In genomic region chr3:67744699-67745098, GRCh38 we compare ENCODE assay signal across 33 cellular contexts.
"Had no signal": no experiment of that assay in that cellular context is flagged by ENCODE, and none has a peak within 500 bp of the region (broad histone marks: within the 10 kb centered on the region; RNA-seq: fewer than 3 reads in every experiment).

No MANE protein-coding gene starts in this region.

- H3K27ac ChIP-seq: adrenal gland, ascending aorta, body of pancreas, brain microvascular endothelial cell, breast epithelium, cardiac muscle cell had no signal

- H3K4me1 ChIP-seq: adrenal gland, ascending aorta, body of pancreas, breast epithelium had no signal

- DNase-seq: activated effector memory CD4-positive, alpha-beta T cell treated with anti-CD3 and anti-CD28 coated beads, Interleukin-2, amount 50 U/mL, for 16 hours; activated effector memory CD4-positive, alpha-beta T cell treated with Interleukin-2 at 50 U/mL for 16 hours; activated gamma-delta T cell; activated gamma-delta T cell treated with Interleukin-2 at 50 U/mL for 16 hours; activated naive CD4-positive, alpha-beta T cell; activated naive CD4-positive, alpha-beta T cell treated with anti-CD3 and anti-CD28 coated beads for 36 hours; activated naive CD4-positive, alpha-beta T cell treated with anti-CD3 and anti-CD28 coated beads, Interleukin-2, amount 10 ng/mL, durations not matched to agents 7 days and 5 days; activated naive CD4-positive, alpha-beta T cell treated with anti-CD3 and anti-CD28 coated beads, Interleukin-2, amount 50 U/mL, for 16 hours; activated naive CD4-positive, alpha-beta T cell treated with Interleukin-2 at 50 U/mL for 16 hours; activated naive CD8-positive, alpha-beta T cell treated with anti-CD3 and anti-CD28 coated beads for 36 hours; activated naive CD8-positive, alpha-beta T cell treated with anti-CD3 and anti-CD28 coated beads, Interleukin-2, amount 10 ng/mL, durations not matched to agents 7 days and 5 days; activated naive CD8-positive, alpha-beta T cell treated with anti-CD3 and anti-CD28 coated beads, Interleukin-2, amount 50 U/mL, for 24 hours; activated T-cell treated with anti-CD3 and anti-CD28 coated beads, Interleukin-2, amount 50 U/mL, for 4 hours; activated T-cell treated with anti-CD3 and anti-CD28 coated beads, Interleukin-2, amount 50 U/mL, for 48 hours; activated T-cell treated with anti-CD3 and anti-CD28 coated beads, Interleukin-2, amount 50 U/mL, for 72 hours; adrenal gland; amniotic stem cell; amygdala; anterior cingulate cortex; aorta; body of pancreas; brain microvascular endothelial cell; caudate nucleus; central memory CD4-positive, alpha-beta T cell; cerebellar nuclear complex had no signal

- H3K36me3 ChIP-seq: adrenal gland, ascending aorta, brain microvascular endothelial cell, breast epithelium, cardiac muscle cell had no signal

- ATAC-seq: activated naive CD4-positive, alpha-beta T cell treated with anti-CD3 and anti-CD28 coated beads, Interleukin-2, amount 50 U/mL, for 72 hours; activated naive CD8-positive, alpha-beta T cell treated with anti-CD3 and anti-CD28 coated beads, Interleukin-2, amount 50 U/mL, for 24 hours; activated T-cell treated with anti-CD3 and anti-CD28 coated beads, Interleukin-2, amount 50 U/mL, for 4 hours; activated T-cell treated with anti-CD3 and anti-CD28 coated beads, Interleukin-2, amount 50 U/mL, for 72 hours; activated T-helper 17 cell treated with anti-CD3 and anti-CD28 coated beads, Interleukin-2, amount 50 U/mL, for 72 hours; body of pancreas had no signal

- FAIRE-seq: astrocyte, bronchial epithelial cell, colon had no signal

- H3K9me3 ChIP-seq: adrenal gland, body of pancreas, breast epithelium had no signal

- H3K27me3 ChIP-seq: adrenal gland, ascending aorta, body of pancreas, brain microvascular endothelial cell, breast epithelium, cardiac muscle cell had no signal

- H3K4me3 ChIP-seq: adrenal gland, ascending aorta, body of pancreas, breast epithelium, cardiac muscle cell had no signal
